Comparison of ENCODE assay signal across 10 cellular contexts in the genomic region with DNA sequence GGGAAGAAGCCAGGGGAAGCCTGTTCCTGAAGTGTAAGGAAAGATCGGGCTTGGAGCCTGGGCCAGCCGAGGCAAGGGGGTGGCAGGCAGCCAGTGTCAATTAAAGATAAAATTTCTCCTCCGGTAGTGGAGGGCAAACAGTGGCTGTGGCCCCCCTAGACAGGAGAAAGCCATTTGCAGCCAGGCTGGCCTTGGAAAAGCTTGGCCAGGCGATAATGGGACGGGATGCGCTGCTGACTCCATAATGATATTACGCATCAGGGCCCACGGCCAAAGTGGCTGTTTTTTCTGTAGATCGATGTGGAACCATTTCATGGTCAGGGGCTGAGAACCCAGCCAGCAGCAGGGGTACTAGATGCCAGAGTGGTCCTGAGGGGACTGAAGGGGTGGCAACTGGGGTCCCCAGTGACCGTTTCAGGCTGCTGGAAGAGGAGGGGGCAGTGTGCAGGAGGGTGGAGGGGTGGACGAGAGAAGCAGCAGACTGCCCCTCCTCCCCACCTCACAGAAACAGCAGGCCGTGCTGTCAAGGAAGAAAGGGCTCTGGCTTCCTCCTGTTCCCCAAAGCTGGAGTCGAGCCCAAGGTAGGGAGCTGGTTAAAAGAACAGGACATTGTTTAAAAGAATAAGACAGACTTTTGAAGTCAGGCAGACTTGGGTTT. TPM values are rescaled to one million over a fixed set of nuclear protein-coding genes. Genes with fewer than 3 reads are reported as not detected.
DNase-seq lines count a peak whose midpoint lies in the region; ATAC-seq lines count a peak whose summit lies in the region.
"Had no signal": no experiment of that assay in that cellular context is flagged by ENCODE, and none has a peak within 500 bp of the region (broad histone marks: within the 10 kb centered on the region; RNA-seq: fewer than 3 reads in every experiment).

No MANE protein-coding gene starts in this region.

- 57 to 63% methylated on average over 13 of the region's 13 CpGs for WGBS in esophagus, 2 donors

- H3K4me1 Mint-ChIP-seq in activated CD4-positive, alpha-beta T cell treated with anti-CD3 and anti-CD28 coated beads for 36 hours = peaks cover 57% of the 10 kb centered on the region

- in situ Hi-C loops in HAP-1 (cut with MboI; ENCODE audit: low sequenced_read_pairs) = no loop called here

- H3K4me3 ChIP-seq in esophagus (ENCODE audit: low read depth in 1 of 2, low read length in 2 of 2) = no peak overlapping the region
- no peak overlapping the region for H3K4me3 ChIP-seq in rectal smooth muscle tissue (ENCODE audit: low read length)
- H3K4me3 ChIP-seq in HAP-1 = no peak overlapping the region
- H3K4me3 ChIP-seq: cardiac muscle cell, lower lobe of right lung had no signal

- peaks cover 0 to 6% of the 10 kb centered on the region in 2 donors for H3K4me1 ChIP-seq in esophagus (ENCODE audit: control insufficient read depth in 2 of 2, insufficient read depth in 2 of 2, low read length in 1 of 2)
- H3K4me1 ChIP-seq in rectal smooth muscle tissue (ENCODE audit: control insufficient read depth, insufficient read depth, low read length) = no peaks in the 10 kb centered on the region
- no peaks in the 10 kb centered on the region for H3K4me1 ChIP-seq in HAP-1

- CTCF ChIA-PET in activated CD4-positive, alpha-beta T cell treated with anti-CD3 and anti-CD28 coated beads for 36 hours (lab: Charles Lee) = interaction anchor here (0.7 to 4.4 kb wide), 2 partner anchors 27 to 395 kb away, joined by 4 to 28 read pairs; partner anchors contain the start of gene KCNC4

- H3K9me3 Mint-ChIP-seq in activated CD4-positive, alpha-beta T cell treated with anti-CD3 and anti-CD28 coated beads for 36 hours (ENCODE audit: low read depth) = no peaks in the 10 kb centered on the region

- peaks cover 26% of the 10 kb centered on the region for H3K36me3 Mint-ChIP-seq in activated CD4-positive, alpha-beta T cell treated with anti-CD3 and anti-CD28 coated beads for 36 hours (ENCODE audit: low read depth)

- H3K27ac Mint-ChIP-seq in activated CD4-positive, alpha-beta T cell treated with anti-CD3 and anti-CD28 coated beads for 36 hours = peak overlapping the region; percentile 95

- peak overlapping the region; percentile 42 for H3K4me3 Mint-ChIP-seq in activated CD4-positive, alpha-beta T cell treated with anti-CD3 and anti-CD28 coated beads for 36 hours

- H3K27me3 ChIP-seq in esophagus (ENCODE audit: control insufficient read depth in 1 of 2, insufficient read depth in 2 of 2, low read length in 2 of 2) = no peaks in the 10 kb centered on the region
- H3K27me3 ChIP-seq in rectal smooth muscle tissue (ENCODE audit: control insufficient read depth, insufficient read depth, low read length) = no peaks in the 10 kb centered on the region
- no peaks in the 10 kb centered on the region for H3K27me3 ChIP-seq in HAP-1 (ENCODE audit: low read depth)
- H3K27me3 ChIP-seq: cardiac muscle cell had no signal

- no peak for DNase-seq in activated CD4-positive, alpha-beta T cell treated with anti-CD3 and anti-CD28 coated beads for 36 hours
- no peak for DNase-seq in activated CD4-positive, alpha-beta T cell treated with anti-CD3 and anti-CD28 coated beads, Interleukin-2, amount 50 U/mL, for 1 hour
- DNase-seq in NCI-H446 (lab: John Stamatoyannopoulos, UW) = peak; percentile 78 to 92
- no peak for DNase-seq in kidney tubule cell (ENCODE audit: low spot score)
- DNase-seq in HAP-1 (ENCODE audit: low spot score in 2 of 2) = no peak
- no peak for DNase-seq in SW480 (ENCODE audit: low spot score)
- DNase-seq: lower lobe of right lung had no signal

- H3K9me3 ChIP-seq in esophagus (ENCODE audit: control insufficient read depth in 2 of 2, insufficient read depth in 1 of 2, low read depth in 1 of 2, low read length in 1 of 2) (no peaks in the 10 kb centered on the region), HAP-1 (no peaks in the 10 kb centered on the region)

- peak overlapping the region; percentile 1 to 44 for H3K27ac ChIP-seq in esophagus (ENCODE audit: low read depth in 2 of 2, low read length in 1 of 2)
- peak overlapping the region; percentile 14 for H3K27ac ChIP-seq in rectal smooth muscle tissue (ENCODE audit: low read depth, low read length)
- H3K27ac ChIP-seq: cardiac muscle cell, lower lobe of right lung had no signal

- no peaks in the 10 kb centered on the region for H3K27me3 Mint-ChIP-seq in activated CD4-positive, alpha-beta T cell treated with anti-CD3 and anti-CD28 coated beads for 36 hours

- POLR2A ChIA-PET in activated CD4-positive, alpha-beta T cell treated with anti-CD3 and anti-CD28 coated beads for 36 hours (lab: Charles Lee) = interaction anchor here (0.6 to 0.9 kb wide), 2 partner anchors 102 to 177 kb away, joined by 4 to 5 read pairs; no protein-coding TSS in a partner anchor

- H3K9ac ChIP-seq in rectal smooth muscle tissue (ENCODE audit: low read length) = no peak overlapping the region

- ATAC-seq in activated CD4-positive, alpha-beta T cell treated with anti-CD3 and anti-CD28 coated beads for 36 hours = no peak

- H3K36me3 ChIP-seq in esophagus (ENCODE audit: control insufficient read depth in 2 of 2, insufficient read depth in 2 of 2, low read length in 1 of 2) (peaks cover 5 to 8% of the 10 kb centered on the region in 2 donors), rectal smooth muscle tissue (ENCODE audit: control insufficient read depth, insufficient read depth, low read length) (no peaks in the 10 kb centered on the region), HAP-1 (replicated peaks) (no peaks in the 10 kb centered on the region)
- H3K36me3 ChIP-seq: cardiac muscle cell had no signal

- intact Hi-C loops in activated CD4-positive, alpha-beta T cell treated with anti-CD3 and anti-CD28 coated beads for 36 hours (cut with DNase I, micrococcal nuclease) = loop anchor here in 1 of 2 experiments (5.0 kb wide), 1 partner anchor 982 kb away; no protein-coding TSS in a partner anchor

RNA-seq across cellular contexts. Expression of gene KCNC4, which starts 25.2 kb away (rescaled TPM):
- 10 to 100 TPM; 13.9 to 14.3 TPM for total RNA-seq in activated CD4-positive, alpha-beta T cell treated with anti-CD3 and anti-CD28 coated beads for 36 hours
- polyA plus RNA-seq in esophagus = 1 to 10 TPM; 1.8 to 1.9 TPM

Comparison
In these comparisons a context has a peak if more than half of its experiments do, and no peak if none do; other contexts are left out.
1. DNase-seq: peak in NCI-H446 (2 of 2); none in activated CD4-positive, alpha-beta T cell treated with anti-CD3 and anti-CD28 coated beads for 36 hours (single experiment), activated CD4-positive, alpha-beta T cell treated with anti-CD3 and anti-CD28 coated beads, Interleukin-2, amount 50 U/mL, for 1 hour (single experiment), kidney tubule cell (single experiment), HAP-1 (0 of 2) and SW480 (single experiment).